ENCODE assay signal across 8 cellular contexts in the genomic region with DNA sequence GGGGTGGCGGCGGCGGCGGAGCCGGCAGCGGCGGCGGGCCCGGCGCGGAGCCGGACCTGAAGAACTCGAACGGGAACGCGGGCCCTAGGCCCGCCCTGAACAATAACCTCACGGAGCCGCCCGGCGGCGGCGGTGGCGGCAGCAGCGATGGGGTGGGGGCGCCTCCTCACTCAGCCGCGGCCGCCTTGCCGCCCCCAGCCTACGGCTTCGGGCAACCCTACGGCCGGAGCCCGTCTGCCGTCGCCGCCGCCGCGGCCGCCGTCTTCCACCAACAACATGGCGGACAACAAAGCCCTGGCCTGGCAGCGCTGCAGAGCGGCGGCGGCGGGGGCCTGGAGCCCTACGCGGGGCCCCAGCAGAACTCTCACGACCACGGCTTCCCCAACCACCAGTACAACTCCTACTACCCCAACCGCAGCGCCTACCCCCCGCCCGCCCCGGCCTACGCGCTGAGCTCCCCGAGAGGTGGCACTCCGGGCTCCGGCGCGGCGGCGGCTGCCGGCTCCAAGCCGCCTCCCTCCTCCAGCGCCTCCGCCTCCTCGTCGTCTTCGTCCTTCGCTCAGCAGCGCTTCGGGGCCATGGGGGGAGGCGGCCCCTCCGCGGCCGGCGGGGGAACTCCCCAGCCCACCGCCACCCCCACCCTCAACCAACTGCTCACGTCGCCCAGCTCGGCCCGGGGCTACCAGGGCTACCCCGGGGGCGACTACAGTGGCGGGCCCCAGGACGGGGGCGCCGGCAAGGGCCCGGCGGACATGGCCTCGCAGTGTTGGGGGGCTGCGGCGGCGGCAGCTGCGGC. TPM values are rescaled to one million over a fixed set of nuclear protein-coding genes. Genes with fewer than 3 reads are reported as not detected.
A peak's percentile ranks its signal among the peaks of the same experiment; 100 is the strongest.
DNase-seq lines count a peak whose midpoint lies in the region; ATAC-seq and TF ChIP-seq lines count a peak whose summit lies in the region.

No MANE protein-coding gene starts in this region.

- peaks cover 6 to 36% of the 10 kb centered on the region in 2 donors for H3K4me1 ChIP-seq in lung (ENCODE audit: control insufficient read depth in 2 of 2, insufficient read depth in 2 of 2, low read length in 2 of 2)

- TF ChIP-seq CTCF in WI38 (IDR thresholded peaks at IDR 0.05; ENCODE audit: low read depth, low read length) (no peak), cardiac fibroblast (IDR thresholded peaks at IDR 0.05; ENCODE audit: low read depth, low read length) (no peak), lung (IDR thresholded peaks at IDR 0.05; ENCODE audit: control extremely low read depth, extremely low read depth) (no peak)

- no peaks in the 10 kb centered on the region for H3K9me3 ChIP-seq in lung (ENCODE audit: control insufficient read depth in 2 of 2, insufficient read depth in 1 of 2, low read length in 1 of 2)

- peak overlapping the region; percentile 95 to 99 for H3K27ac ChIP-seq in lung (ENCODE audit: low read depth in 1 of 2, low read length in 1 of 2)

- no peak for ATAC-seq in lung (ENCODE audit: insufficient read depth, low FRiP score)

- WGBS in lung, 2 donors: 0 to 1% methylated on average over 68 to 100 of the region's 100 CpGs

- H3K36me3 ChIP-seq in lung (ENCODE audit: control insufficient read depth in 2 of 2, insufficient read depth in 2 of 2, low read length in 2 of 2): no peaks in the 10 kb centered on the region

- no peaks in the 10 kb centered on the region for H3K27me3 ChIP-seq in lung (ENCODE audit: control insufficient read depth, insufficient read depth)

- DNase-seq in NCI-H1417 (lab: John Stamatoyannopoulos, UW) (peak in 2 of 3 experiments; percentile 67 to 72), NCI-H1417 treated with DMSO at 0.1 percent for 48 hours (lab: John Stamatoyannopoulos, UW) (no peak), cardiac fibroblast (ENCODE audit: low read depth in 2 of 2) (peak in 1 of 2 donors; percentile 17), lung (ENCODE audit: low spot score) (peak; percentile 45), NCI-H226 (no peak), HuH-7 (ENCODE audit: low spot score) (no peak)
- DNase-seq in stimulated activated CD8-positive, alpha-beta memory T cell treated with anti-CD3 and anti-CD28 coated beads, Interleukin-12 subunit alpha, Interleukin-12 subunit beta, amount 100 ng/mL, for 4 hours (ENCODE audit: low read depth): peak; percentile 80

- peak overlapping the region; percentile 79 for H3K4me3 ChIP-seq in WI38 (ENCODE audit: low read depth, low read length)
- H3K4me3 ChIP-seq in cardiac fibroblast (replicated peaks in 1 of 2; ENCODE audit: low read depth in 2 of 2, low read length in 2 of 2): peak overlapping the region; percentile 71 to 73
- peak overlapping the region; percentile 86 for H3K4me3 ChIP-seq in lung

RNA-seq across cellular contexts. Expression of a gene that starts 1.0 kb away (rescaled TPM):
- total RNA-seq in lung: 100 to 1,000 TPM in 1 of 2 donors, 10 to 100 TPM in 1; 71.2 to 119 TPM
- polyA plus RNA-seq in lung: 10 to 100 TPM; 16.1 to 28.9 TPM

Comparison
In these comparisons a context has a peak if more than half of its experiments do, and no peak if none do; other contexts are left out.
1. DNase-seq: peak in NCI-H1417 (2 of 3), lung (single experiment) and stimulated activated CD8-positive, alpha-beta memory T cell treated with anti-CD3 and anti-CD28 coated beads, Interleukin-12 subunit alpha, Interleukin-12 subunit beta, amount 100 ng/mL, for 4 hours (single experiment); none in NCI-H1417 treated with DMSO at 0.1 percent for 48 hours (single experiment), NCI-H226 (single experiment) and HuH-7 (single experiment).
2. Peak in every context shown above with its lines, with median percentiles within 50 percentile points of each other: H3K4me3 ChIP-seq.